In the genomic region with DNA sequence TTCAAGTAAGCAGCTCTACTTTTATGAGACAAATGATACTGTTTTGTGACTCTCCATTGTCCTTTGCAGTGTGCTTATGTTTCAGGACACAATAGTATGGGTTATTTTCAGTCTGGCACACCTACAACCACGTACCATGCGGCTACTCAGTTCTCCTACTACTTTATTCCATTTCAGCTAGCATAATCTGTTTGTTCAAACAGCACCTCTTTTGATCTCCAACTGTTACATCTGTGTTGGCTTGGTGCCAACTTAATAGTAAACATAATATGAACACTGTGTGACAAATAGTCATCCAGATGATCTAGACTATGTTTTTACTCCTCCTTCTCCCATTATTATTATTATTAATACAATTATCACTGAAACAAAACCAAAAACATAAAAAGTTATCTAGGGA, we compare ENCODE assay signal across 21 cellular contexts. TPM values are rescaled to one million over a fixed set of nuclear protein-coding genes. Genes with fewer than 3 reads are reported as not detected.
DNase-seq lines count a peak whose midpoint lies in the region; ATAC-seq, FAIRE-seq and TF ChIP-seq lines count a peak whose summit lies in the region.
"Had no signal": no experiment of that assay in that cellular context is flagged by ENCODE, and none has a peak within 500 bp of the region (broad histone marks: within the 10 kb centered on the region; RNA-seq: fewer than 3 reads in every experiment).

No MANE protein-coding gene starts in this region.

- no peak for FAIRE-seq in RCC 7860 (lab: Jason Lieb, UNC)
- FAIRE-seq: D721Med, pancreas had no signal

- CTCF ChIA-PET in IMR-90 (lab: Yijun Ruan, JAX): no interaction called here

- H2BK15ac ChIP-seq in IMR-90 (ENCODE audit: low read depth, low read length): peak overlapping the region; percentile 87; the same call in 1 of the 3 replicates

- H3K27me3 ChIP-seq in IMR-90 (ENCODE audit: control insufficient read depth, insufficient read depth, low read length): no peaks in the 10 kb centered on the region
- H3K27me3 ChIP-seq: left lung, pancreas, suprapubic skin had no signal

- H2BK5ac ChIP-seq in IMR-90 (ENCODE audit: low read depth, low read length, poor library complexity, severe bottlenecking): peak overlapping the region; percentile 90

- H3K27ac ChIP-seq in IMR-90 (ENCODE audit: insufficient read depth, low read length): peak overlapping the region; percentile 49; the same call in 1 of the 2 replicates
- H3K27ac ChIP-seq: pancreas, suprapubic skin had no signal

- no peaks in the 10 kb centered on the region for H3K36me3 ChIP-seq in IMR-90 (ENCODE audit: control insufficient read depth, insufficient read depth, low read length)
- H3K36me3 ChIP-seq: left lung, pancreas, suprapubic skin had no signal

- H4K5ac ChIP-seq in IMR-90 (ENCODE audit: low read depth, low read length): peak overlapping the region; percentile 1; the same call in 1 of the 2 replicates

- no peak overlapping the region; the same call in 1 of the 2 replicates for H2AK5ac ChIP-seq in IMR-90 (ENCODE audit: low read depth, low read length)

- no peak overlapping the region for H3K23ac ChIP-seq in IMR-90 (ENCODE audit: low read depth, low read length)

- peaks cover 5% of the 10 kb centered on the region for H3K9me1 ChIP-seq in IMR-90 (ENCODE audit: insufficient read depth, low read length)

- ATAC-seq in IMR-90 (ENCODE audit: low read depth): no peak
- no peak for ATAC-seq in HG03045 (IDR thresholded peaks at IDR 0.05; ENCODE audit: unreplicated experiment)
- ATAC-seq: activated CD8-positive, alpha-beta memory T cell treated with anti-CD3 and anti-CD28 coated beads, Interleukin-2, amount 10 ng/mL, durations not matched to agents 7 days and 5 days had no signal

- no peak for TF ChIP-seq POLR2A in IMR-90 (IDR thresholded peaks at IDR 0.05; ENCODE audit: low read depth, low read length)

- no peak overlapping the region for H2AFZ ChIP-seq in IMR-90 (replicated peaks; ENCODE audit: low read length, poor library complexity)

- no peak overlapping the region for H3K4me3 ChIP-seq in IMR-90 (ENCODE audit: insufficient read depth, low read depth, low read length)
- H3K4me3 ChIP-seq: left lung, pancreas, suprapubic skin had no signal

- no peak overlapping the region for H2AK9ac ChIP-seq in IMR-90 (replicated peaks; ENCODE audit: low read depth, low read length, poor library complexity)

- in situ Hi-C loops in IMR-90 (cut with MboI; ENCODE audit: low sequenced_read_pairs): no loop called here

- peaks cover 12% of the 10 kb centered on the region for H3K4me1 ChIP-seq in IMR-90 (ENCODE audit: control insufficient read depth, insufficient read depth, low read length)
- H3K4me1 ChIP-seq: left lung, pancreas, suprapubic skin had no signal

- dilution Hi-C loops in IMR-90 (cut with HindIII; ENCODE audit: low sequenced_read_pairs, unreplicated experiment): no loop called here

- H2BK20ac ChIP-seq in IMR-90 (ENCODE audit: low read depth, low read length): no peak overlapping the region; the same call in 1 of the 2 replicates

- no peaks in the 10 kb centered on the region for H3K9me3 ChIP-seq in IMR-90 (ENCODE audit: control insufficient read depth, insufficient read depth, low read length)
- H3K9me3 ChIP-seq: left lung, pancreas, suprapubic skin had no signal

- intact Hi-C loops in IMR-90 (cut with micrococcal nuclease): no loop called here

- H3K79me1 ChIP-seq in IMR-90 (ENCODE audit: low read depth in 1 of 2, low read length in 2 of 2): 0 out of 4 replicates have a peak, but pooled peaks cover 0 to 3% of the 10 kb centered on the region in 2 experiments

- H4K8ac ChIP-seq in IMR-90 (ENCODE audit: low read depth in 2 of 2, low read length in 2 of 2): 0 out of 4 replicates have a peak overlapping the region, but pooled peaks of 1 of the 2 experiments have one; percentile 50

- BruUV-seq in IMR-90 (replicated peaks; lab: Mats Ljungman, UMichigan): no TSS peak

- no peak overlapping the region for H3K4me2 ChIP-seq in IMR-90 (ENCODE audit: low read depth, low read length)

- 0 out of 2 replicates have a peak overlapping the region, but pooled peaks have one; percentile 4 for H3K4ac ChIP-seq in IMR-90 (ENCODE audit: low read depth, low read length)

- H3K56ac ChIP-seq in IMR-90 (ENCODE audit: extremely low read depth, insufficient read depth, low read length): no peak overlapping the region

- H2BK120ac ChIP-seq in IMR-90 (ENCODE audit: low read depth, low read length): peak overlapping the region; percentile 42

- no CpG with 5 or more reads among the region's 2 CpGs for WGBS in IMR-90 (ENCODE audit: extremely low coverage in 2 of 2, insufficient read length in 1 of 2), 2 experiments

- no peaks in the 10 kb centered on the region for H4K20me1 ChIP-seq in IMR-90 (ENCODE audit: insufficient read depth, low read length)

- no peak for DNase-seq in IMR-90
- DNase-seq in NCI-H1930 (lab: John Stamatoyannopoulos, UW): peak; percentile 25 to 86
- DNase-seq in NCI-H774 (lab: John Stamatoyannopoulos, UW): peak; percentile 76
- DNase-seq in iris pigment epithelial cell (ENCODE audit: low read depth): peak; percentile 11
- no peak for DNase-seq in RCC 7860 (ENCODE audit: low spot score)
- no peak for DNase-seq in stimulated activated CD4-positive, alpha-beta T cell treated with anti-CD3 and anti-CD28 coated beads, Interleukin-2, amount 100 ng/mL, for 48 hours
- DNase-seq: activated CD8-positive, alpha-beta memory T cell treated with anti-CD3 and anti-CD28 coated beads, Interleukin-2, amount 10 ng/mL, durations not matched to agents 7 days and 5 days; activated effector memory CD4-positive, alpha-beta T cell treated with Interleukin-2 at 50 U/mL for 16 hours; AML-193; amygdala; foreskin fibroblast; left lung; NCI-H1048; pancreas; SIG-M5; stimulated activated CD4-positive, alpha-beta T cell treated with anti-CD3 and anti-CD28 coated beads, Interleukin-4, amount 100 ng/mL, for 24 hours; stimulated activated CD8-positive, alpha-beta memory T cell treated with anti-CD3 and anti-CD28 coated beads, Interleukin-4, amount 100 ng/mL, for 48 hours had no signal

- H3K9ac ChIP-seq in IMR-90 (ENCODE audit: low read depth, low read length): no peak overlapping the region

- H4K91ac ChIP-seq in IMR-90 (ENCODE audit: insufficient read depth, low read depth, low read length): no peak overlapping the region; the same call in 1 of the 2 replicates

- peak overlapping the region; percentile 84; the same call in 1 of the 2 replicates for H3K18ac ChIP-seq in IMR-90 (ENCODE audit: low read depth, low read length)

- POLR2A ChIA-PET in IMR-90 (lab: Charles Lee; ENCODE audit: unreplicated experiment): interaction anchor here (0.6 kb wide), 1 partner anchor 755 kb away, joined by 3 read pairs; no protein-coding TSS in a partner anchor

- TF ChIP-seq CTCF in IMR-90 (conservative IDR thresholded peaks at IDR 0.05; ENCODE audit: low read depth, low read length): no peak

- H3K14ac ChIP-seq in IMR-90 (replicated peaks; ENCODE audit: low read depth, low read length): no peak overlapping the region; the same call in 1 of the 2 replicates

- no peak for TF ChIP-seq RAD21 in IMR-90 (IDR thresholded peaks at IDR 0.05; ENCODE audit: low read length)

TF ChIP-seq in IMR-90, 13 proteins besides CTCF, POLR2A, EP300 and RAD21:
- TF ChIP-seq, protein P1, sequence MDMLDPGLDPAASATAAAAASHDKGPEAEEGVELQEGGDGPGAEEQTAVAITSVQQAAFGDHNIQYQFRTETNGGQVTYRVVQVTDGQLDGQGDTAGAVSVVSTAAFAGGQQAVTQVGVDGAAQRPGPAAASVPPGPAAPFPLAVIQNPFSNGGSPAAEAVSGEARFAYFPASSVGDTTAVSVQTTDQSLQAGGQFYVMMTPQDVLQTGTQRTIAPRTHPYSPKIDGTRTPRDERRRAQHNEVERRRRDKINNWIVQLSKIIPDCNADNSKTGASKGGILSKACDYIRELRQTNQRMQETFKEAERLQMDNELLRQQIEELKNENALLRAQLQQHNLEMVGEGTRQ (IDR thresholded peaks at IDR 0.05; ENCODE audit: low read depth, low read length): no peak
- TF ChIP-seq FOS (IDR thresholded peaks at IDR 0.05; ENCODE audit: low read depth, low read length) (no peak), NFE2L2 (IDR thresholded peaks at IDR 0.05; ENCODE audit: low read depth, low read length) (no peak), BHLHE40 (IDR thresholded peaks at IDR 0.05; ENCODE audit: low read depth, low read length) (no peak), MAFK (IDR thresholded peaks at IDR 0.05; ENCODE audit: low read depth, low read length) (no peak), RFX5 (IDR thresholded peaks at IDR 0.05; ENCODE audit: low read depth, low read length) (no peak), SMC3 (IDR thresholded peaks at IDR 0.05; ENCODE audit: low read depth, low read length) (no peak), MXI1 (IDR thresholded peaks at IDR 0.05; ENCODE audit: borderline replicate concordance, low read depth, low read length) (no peak), CEBPB (IDR thresholded peaks at IDR 0.05; ENCODE audit: low read depth, low read length) (no peak), MAZ (IDR thresholded peaks at IDR 0.05; ENCODE audit: borderline replicate concordance, low read depth, low read length) (no peak), CHD1 (IDR thresholded peaks at IDR 0.05; ENCODE audit: low read depth, low read length) (no peak), RCOR1 (IDR thresholded peaks at IDR 0.05; ENCODE audit: insufficient replicate concordance, low read length) (no peak)
- TF ChIP-seq, protein P2, sequence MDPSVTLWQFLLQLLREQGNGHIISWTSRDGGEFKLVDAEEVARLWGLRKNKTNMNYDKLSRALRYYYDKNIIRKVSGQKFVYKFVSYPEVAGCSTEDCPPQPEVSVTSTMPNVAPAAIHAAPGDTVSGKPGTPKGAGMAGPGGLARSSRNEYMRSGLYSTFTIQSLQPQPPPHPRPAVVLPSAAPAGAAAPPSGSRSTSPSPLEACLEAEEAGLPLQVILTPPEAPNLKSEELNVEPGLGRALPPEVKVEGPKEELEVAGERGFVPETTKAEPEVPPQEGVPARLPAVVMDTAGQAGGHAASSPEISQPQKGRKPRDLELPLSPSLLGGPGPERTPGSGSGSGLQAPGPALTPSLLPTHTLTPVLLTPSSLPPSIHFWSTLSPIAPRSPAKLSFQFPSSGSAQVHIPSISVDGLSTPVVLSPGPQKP (IDR thresholded peaks at IDR 0.05; ENCODE audit: borderline replicate concordance, low read depth, low read length): no peak

RNA-seq across cellular contexts. Expression of gene MYO3B, which starts 40.5 kb away (rescaled TPM):
- total RNA-seq in IMR-90 (2012; rRNA removed): not detected in 2 replicates
- 0.02 TPM in 1 of 2 replicates, not detected in the other for polyA plus RNA-seq in IMR-90 (2012; rRNA removed)
- polyA plus RNA-seq in IMR-90 (2012; cell fraction: cytosol; rRNA removed): not detected in 2 replicates
- 0.02 TPM in 1 of 2 replicates, not detected in the other for polyA plus RNA-seq in IMR-90 (2012; cell fraction: nucleus; rRNA removed; ENCODE audit: low replicate concordance)
- total RNA-seq: chondrocyte had no signal

Comparison
In these comparisons a context has a peak if more than half of its experiments do, and no peak if none do; other contexts are left out.
1. DNase-seq: peak in NCI-H1930 (2 of 2), NCI-H774 (single experiment) and iris pigment epithelial cell (single experiment); none in IMR-90 (single experiment), RCC 7860 (single experiment) and stimulated activated CD4-positive, alpha-beta T cell treated with anti-CD3 and anti-CD28 coated beads, Interleukin-2, amount 100 ng/mL, for 48 hours (0 of 2).